35 cellular contexts compared by ENCODE assay signal in genomic region chr7:75806560-75807307, GRCh38. TPM values are rescaled to one million over a fixed set of nuclear protein-coding genes. Genes with fewer than 3 reads are reported as not detected.
"Had no signal": no experiment of that assay in that cellular context is flagged by ENCODE, and none has a peak within 500 bp of the region (broad histone marks: within the 10 kb centered on the region; RNA-seq: fewer than 3 reads in every experiment).

No MANE protein-coding gene starts in this region.

- H3K27ac ChIP-seq: ascending aorta, cardiac muscle cell, colonic mucosa, Peyer's patch, SJSA1 had no signal

- H3K4me1 ChIP-seq: ascending aorta, colonic mucosa, Peyer's patch, SJSA1 had no signal

- H3K27me3 ChIP-seq: ascending aorta, cardiac muscle cell, colonic mucosa, Peyer's patch, SJSA1 had no signal

- ATAC-seq: activated CD4-positive, alpha-beta T cell treated with anti-CD3 and anti-CD28 coated beads for 36 hours; activated CD4-positive, CD25-positive, alpha-beta regulatory T cell treated with anti-CD3 and anti-CD28 coated beads, Interleukin-2, amount 50 U/mL, for 24 hours; activated T-cell treated with anti-CD3 and anti-CD28 coated beads, Interleukin-2, amount 50 U/mL, for 4 hours; PC-3 had no signal

- H3K4me1 Mint-ChIP-seq: activated CD4-positive, alpha-beta T cell treated with anti-CD3 and anti-CD28 coated beads for 36 hours; activated naive CD8-positive, alpha-beta T cell treated with anti-CD3 and anti-CD28 coated beads for 36 hours; central memory CD8-positive, alpha-beta T cell had no signal

- H3K4me3 ChIP-seq: ascending aorta, cardiac muscle cell, colonic mucosa, Peyer's patch, SJSA1 had no signal

- H3K9me3 ChIP-seq: colonic mucosa had no signal

- H3K4me2 ChIP-seq: SK-N-SH had no signal

- H3K9ac ChIP-seq: SK-N-SH had no signal

- H3K4me3 Mint-ChIP-seq: activated CD4-positive, alpha-beta memory T cell treated with anti-CD3 and anti-CD28 coated beads for 36 hours; activated CD4-positive, alpha-beta T cell treated with anti-CD3 and anti-CD28 coated beads for 36 hours; activated naive CD4-positive, alpha-beta T cell treated with anti-CD3 and anti-CD28 coated beads for 36 hours; activated naive CD8-positive, alpha-beta T cell treated with anti-CD3 and anti-CD28 coated beads for 36 hours; activated T-cell treated with anti-CD3 and anti-CD28 coated beads, Interleukin-2, amount 50 U/mL, for 4 hours; activated T-helper 1 cell treated with anti-CD3 and anti-CD28 coated beads, Interleukin-12 subunit alpha, Interleukin-12 subunit beta, Interleukin-2, Interleukin-4 antibody, amounts not matched to agents 30 ng/mL and 10 ng/mL and 1 ng/mL, durations not matched to agents 14 hours and 24 hours and 36 hours; central memory CD8-positive, alpha-beta T cell; T-helper 1 cell treated with Interleukin-12 subunit alpha and Interleukin-12 subunit beta and Interleukin-4 antibody, amounts not matched to agents 30 μg/mL and 1 μg/mL, for 36 hours; T-helper 2 cell treated with Interferon-gamma antibody and Interleukin-4, amounts not matched to agents 5 μg/mL and 100 μg/mL, for 36 hours had no signal

- H3K36me3 Mint-ChIP-seq: activated naive CD8-positive, alpha-beta T cell treated with anti-CD3 and anti-CD28 coated beads for 36 hours had no signal

- FAIRE-seq: TTC549 had no signal

- DNase-seq: activated CD4-positive, alpha-beta memory T cell treated with anti-CD3 and anti-CD28 coated beads for 36 hours; activated CD4-positive, alpha-beta T cell treated with anti-CD3 and anti-CD28 coated beads for 36 hours; activated CD4-positive, alpha-beta T cell treated with anti-CD3 and anti-CD28 coated beads, Interleukin-2, amount 50 U/mL, for 1 hour; activated CD8-positive, alpha-beta memory T cell treated with anti-CD3 and anti-CD28 coated beads, Interleukin-2, amount 50 U/mL, for 4 hours; activated gamma-delta T cell treated with Interleukin-2 at 50 U/mL for 16 hours; activated naive CD4-positive, alpha-beta T cell treated with anti-CD3 and anti-CD28 coated beads for 36 hours; activated naive CD8-positive, alpha-beta T cell treated with anti-CD3 and anti-CD28 coated beads for 36 hours; activated T-cell treated with anti-CD3 and anti-CD28 coated beads for 4 hours; activated T-cell treated with anti-CD3 and anti-CD28 coated beads, Interleukin-2, amount 50 U/mL, for 4 hours; amygdala; colonic mucosa; NCI-H1105; NCI-H1417 treated with DMSO at 0.1 percent for 48 hours; NCI-H187 treated with DMSO at 0.1 percent for 48 hours; NCI-H2081; NCI-H226; NCI-H446 treated with DMSO at 0.1 percent for 48 hours; NCI-H524 treated with DMSO at 0.1 percent for 48 hours; NK-92 treated with Interleukin-12 subunit alpha and Interleukin-12 subunit beta, amount 100 ng/mL, for 24 hours; PC-3; Peyer's patch; RPMI8226; SHP77 treated with DMSO at 0.1 percent for 48 hours; SK-N-SH had no signal

- H3K36me3 ChIP-seq: ascending aorta, cardiac muscle cell, colonic mucosa, Peyer's patch, SJSA1 had no signal

- H3K27ac Mint-ChIP-seq: activated CD4-positive, alpha-beta memory T cell treated with anti-CD3 and anti-CD28 coated beads for 36 hours; activated CD4-positive, alpha-beta T cell treated with anti-CD3 and anti-CD28 coated beads for 36 hours; activated naive CD4-positive, alpha-beta T cell treated with anti-CD3 and anti-CD28 coated beads for 36 hours; activated naive CD8-positive, alpha-beta T cell treated with anti-CD3 and anti-CD28 coated beads for 36 hours; activated T-helper 1 cell treated with anti-CD3 and anti-CD28 coated beads, Interleukin-12 subunit alpha, Interleukin-12 subunit beta, Interleukin-2, Interleukin-4 antibody, amounts not matched to agents 30 ng/mL and 10 ng/mL and 1 ng/mL, durations not matched to agents 14 hours and 24 hours and 36 hours; T-helper 1 cell treated with Interleukin-12 subunit alpha and Interleukin-12 subunit beta and Interleukin-4 antibody, amounts not matched to agents 30 μg/mL and 1 μg/mL, for 36 hours; T-helper 2 cell treated with Interferon-gamma antibody and Interleukin-4, amounts not matched to agents 5 μg/mL and 100 μg/mL, for 36 hours had no signal

RNA-seq across cellular contexts. Expression of gene CCL24, which starts 6.9 kb away (rescaled TPM):
- total RNA-seq: activated CD4-positive, alpha-beta memory T cell treated with anti-CD3 and anti-CD28 coated beads for 36 hours; activated CD4-positive, alpha-beta T cell treated with anti-CD3 and anti-CD28 coated beads for 36 hours; activated naive CD4-positive, alpha-beta T cell treated with anti-CD3 and anti-CD28 coated beads for 36 hours; activated naive CD8-positive, alpha-beta T cell treated with anti-CD3 and anti-CD28 coated beads for 36 hours; activated T-cell treated with anti-CD3 and anti-CD28 coated beads, Interleukin-2, amount 50 U/mL, for 4 hours; activated T-helper 1 cell treated with anti-CD3 and anti-CD28 coated beads, Interleukin-12 subunit alpha, Interleukin-12 subunit beta, Interleukin-2, Interleukin-4 antibody, amounts not matched to agents 30 ng/mL and 10 ng/mL and 1 ng/mL, durations not matched to agents 14 hours and 24 hours and 36 hours; ascending aorta; cardiac muscle cell; chondrocyte; M059J; PC-3 had no signal
- polyA plus RNA-seq: cardiac muscle cell, SK-N-SH had no signal

RNA-seq across cellular contexts. Expression of gene CCL26, which starts 34.7 kb away (rescaled TPM):
- total RNA-seq: activated naive CD4-positive, alpha-beta T cell treated with anti-CD3 and anti-CD28 coated beads for 36 hours; activated naive CD8-positive, alpha-beta T cell treated with anti-CD3 and anti-CD28 coated beads for 36 hours; activated T-cell treated with anti-CD3 and anti-CD28 coated beads, Interleukin-2, amount 50 U/mL, for 4 hours; activated T-helper 1 cell treated with anti-CD3 and anti-CD28 coated beads, Interleukin-12 subunit alpha, Interleukin-12 subunit beta, Interleukin-2, Interleukin-4 antibody, amounts not matched to agents 30 ng/mL and 10 ng/mL and 1 ng/mL, durations not matched to agents 14 hours and 24 hours and 36 hours; ascending aorta; cardiac muscle cell; chondrocyte; Peyer's patch had no signal
- polyA plus RNA-seq: cardiac muscle cell, SK-N-SH had no signal
